In genomic region chr7:99698867-99699730, GRCh38 we compare ENCODE assay signal across 11 cellular contexts. TPM values are rescaled to one million over a fixed set of nuclear protein-coding genes. Genes with fewer than 3 reads are reported as not detected.
DNase-seq lines count a peak whose midpoint lies in the region; ATAC-seq and TF ChIP-seq lines count a peak whose summit lies in the region.
"Not testable (repeated sequence)": the region's sequence is repeated elsewhere in the genome, so short reads cannot be mapped to it uniquely, and the experiment has no call there.
"Had no signal": no experiment of that assay in that cellular context is flagged by ENCODE, and none has a peak within 500 bp of the region (broad histone marks: within the 10 kb centered on the region; RNA-seq: fewer than 3 reads in every experiment).

No MANE protein-coding gene starts in this region.

- H3K4me1 ChIP-seq in HUES48 (ENCODE audit: control insufficient read depth, insufficient read depth, low read length) (peaks cover 13% of the 10 kb centered on the region), hepatocyte (ENCODE audit: insufficient read depth) (peaks cover 31% of the 10 kb centered on the region)
- H3K4me1 ChIP-seq in colonic mucosa, lower lobe of right lung: not testable (repeated sequence)

- H3K9me2 ChIP-seq in hepatocyte (replicated peaks; ENCODE audit: insufficient read depth), result not testable (repeated sequence)

- H3K27me3 ChIP-seq in HUES48 (ENCODE audit: control insufficient read depth, insufficient read depth, low read length); colonic mucosa; hepatocyte; lower lobe of right lung (ENCODE audit: low read depth): not testable (repeated sequence)

- not testable (repeated sequence) for H4K20me1 ChIP-seq in hepatocyte (ENCODE audit: insufficient read depth, poor library complexity, severe bottlenecking)

- H3K9ac ChIP-seq in HUES48 (ENCODE audit: low read depth, low read length); colonic mucosa (ENCODE audit: low read depth in 2 of 2, low read length in 2 of 2): not testable (repeated sequence)

- H3K4me3 ChIP-seq in HUES48 (ENCODE audit: low read depth, low read length); colonic mucosa; hepatocyte; lower lobe of right lung: not testable (repeated sequence)

- H3K4me2 ChIP-seq in hepatocyte, result peak overlapping the region; percentile 62

- 24% methylated on average over 6 of the region's 6 CpGs for WGBS in hepatocyte (ENCODE audit: low lambda C conversion rate, missing lambda C conversion rate)

- not testable (repeated sequence) for TF ChIP-seq CTCF in colonic mucosa (IDR thresholded peaks at IDR 0.05); hepatocyte (IDR thresholded peaks at IDR 0.05; ENCODE audit: poor library complexity); lower lobe of right lung (IDR thresholded peaks at IDR 0.05)

- DNase-seq in Daoy (ENCODE audit: low read depth) (peak; percentile 67), SW480 (ENCODE audit: low spot score) (peak; percentile 56), colonic mucosa (peak; percentile 62), hepatocyte (ENCODE audit: low spot score) (peak; percentile 46), renal cortical epithelial cell (ENCODE audit: low read depth) (peak; percentile 64)
- not testable (repeated sequence) for DNase-seq in lower lobe of right lung

- H2AFZ ChIP-seq in hepatocyte, result not testable (repeated sequence)

- H3K9me3 ChIP-seq in HUES48 (ENCODE audit: control insufficient read depth, insufficient read depth, low read length); colonic mucosa; hepatocyte (ENCODE audit: low read depth); lower lobe of right lung: not testable (repeated sequence)

- H3K27ac ChIP-seq in HUES48 (ENCODE audit: low read depth, low read length) (peak overlapping the region; percentile 20), colonic mucosa (peak overlapping the region; percentile 32), hepatocyte (peak overlapping the region; percentile 91)
- H3K27ac ChIP-seq in lower lobe of right lung, result not testable (repeated sequence)

- ATAC-seq in lower lobe of right lung, result peak; percentile 70 to 86

- H3K79me2 ChIP-seq in hepatocyte, result not testable (repeated sequence)

- intact Hi-C loops in colonic mucosa (cut with DNase I); lower lobe of right lung (cut with DNase I): not testable (repeated sequence)

- not testable (repeated sequence) for H3K36me3 ChIP-seq in HUES48 (ENCODE audit: control insufficient read depth, insufficient read depth, low read length); colonic mucosa; hepatocyte (replicated peaks; ENCODE audit: insufficient read depth, low read depth); lower lobe of right lung

RNA-seq across cellular contexts. Expression of gene CYP3A5, which starts 19.3 kb away (rescaled TPM):
- 0.12 and 0.57 TPM in 2 replicates for total RNA-seq in Daoy (2014; rRNA removed; shearing (Covaris generic))
- 100 to 1,000 TPM in 1 of 2 donors, 10 to 100 TPM in 1; 52.6 to 112 TPM for total RNA-seq in colonic mucosa
- total RNA-seq in hepatocyte, result 279 and 345 TPM in 2 replicates
- polyA plus RNA-seq in hepatocyte, result 194 and 228 TPM in 2 replicates
- total RNA-seq in lower lobe of right lung, result 15.5 TPM
- total RNA-seq in renal cortical epithelial cell, result 7.3 and 13.1 TPM in 2 replicates
- total RNA-seq: activated CD4-positive, alpha-beta memory T cell treated with anti-CD3 and anti-CD28 coated beads for 36 hours; activated T-helper 1 cell treated with anti-CD3 and anti-CD28 coated beads, Interleukin-12 subunit alpha, Interleukin-12 subunit beta, Interleukin-2, Interleukin-4 antibody, amounts not matched to agents 30 ng/mL and 10 ng/mL and 1 ng/mL, durations not matched to agents 14 hours and 24 hours and 36 hours; pulmonary artery endothelial cell had no signal

RNA-seq across cellular contexts. Expression of gene CYP3A7, which starts 35.9 kb away (rescaled TPM):
- not detected in 2 replicates for total RNA-seq in Daoy (2014; rRNA removed; shearing (Covaris generic))
- total RNA-seq in colonic mucosa (not detected), hepatocyte (770 and 803 TPM in 2 replicates), lower lobe of right lung (0.21 TPM), renal cortical epithelial cell (not detected in 2 replicates)
- 311 and 444 TPM in 2 replicates for polyA plus RNA-seq in hepatocyte
- total RNA-seq: activated CD4-positive, alpha-beta memory T cell treated with anti-CD3 and anti-CD28 coated beads for 36 hours; activated T-helper 1 cell treated with anti-CD3 and anti-CD28 coated beads, Interleukin-12 subunit alpha, Interleukin-12 subunit beta, Interleukin-2, Interleukin-4 antibody, amounts not matched to agents 30 ng/mL and 10 ng/mL and 1 ng/mL, durations not matched to agents 14 hours and 24 hours and 36 hours; pulmonary artery endothelial cell; thoracic aorta had no signal

Comparison
In these comparisons a context has a peak if more than half of its experiments do, and no peak if none do; other contexts are left out.
1. RNA of gene CYP3A7, which starts 35.9 kb away (total RNA-seq): 770 to 803 TPM in hepatocyte; 0.21 TPM in lower lobe of right lung (single experiment), not detected in colonic mucosa, not detected in Daoy and not detected in renal cortical epithelial cell; every median in the first group is over 100 times any median in the second.